ENCODE assay signal across 8 cellular contexts in genomic region chr1:6889875-6890480, GRCh38.
DNase-seq lines count a peak whose midpoint lies in the region; ATAC-seq, FAIRE-seq and TF ChIP-seq lines count a peak whose summit lies in the region.

No MANE protein-coding gene starts in this region.

- TF ChIP-seq RAD21 in A549 (conservative IDR thresholded peaks at IDR 0.05 in 1 of 2, IDR thresholded peaks at IDR 0.05 in 1 of 2), result peak; percentile 60 to 62

- DNase-seq in A549 (ENCODE audit: low read depth in 1 of 2, low spot score in 1 of 2) (peak; percentile 14 to 51), GM12865 (ENCODE audit: low read depth) (peak; percentile 65), NCI-H2171 treated with DMSO at 0.1 percent for 48 hours (lab: John Stamatoyannopoulos, UW) (peak; percentile 12), fibroblast of gingiva (ENCODE audit: low read depth) (peak; percentile 63), urothelium cell line (ENCODE audit: low spot score) (peak; percentile 41)
- DNase-seq in activated CD4-positive, alpha-beta T cell treated with anti-CD3 and anti-CD28 coated beads for 48 hours, result peak; percentile 53

- H3K27ac ChIP-seq in A549, result no peak overlapping the region

- peaks cover 10% of the 10 kb centered on the region for H3K4me1 Mint-ChIP-seq in nephron

- H3K9me3 Mint-ChIP-seq in nephron, result no peaks in the 10 kb centered on the region

- ATAC-seq in A549, result peak; percentile 90 to 92; a peak in 5 of 6 replicates
- no peak for ATAC-seq in GM21390 (IDR thresholded peaks at IDR 0.05; ENCODE audit: unreplicated experiment)

- H3K4me3 Mint-ChIP-seq in nephron, result no peak overlapping the region

- H3K4me3 ChIP-seq in A549 (no peak overlapping the region), GM12865 (ENCODE audit: low read depth, low read length) (no peak overlapping the region)

- POLR2A ChIA-PET in A549 (lab: Yijun Ruan, JAX), result no interaction called here

- H3K27ac Mint-ChIP-seq in nephron, result peak overlapping the region in 1 of 3 experiments; percentile 23

- H3K4me2 ChIP-seq in A549, result no peak overlapping the region

- H3K4me1 ChIP-seq in A549, result peaks cover 10% of the 10 kb centered on the region

- no peak for TF ChIP-seq EP300 in A549 (IDR thresholded peaks at IDR 0.05)

- no peaks in the 10 kb centered on the region for H3K36me3 Mint-ChIP-seq in nephron (ENCODE audit: low read depth)

- CTCF ChIA-PET in A549 (lab: Yijun Ruan, JAX), result interaction anchor here (0.6 to 2.1 kb wide), 28 partner anchors 9 to 778 kb away, joined by 3 to 11 read pairs (median 4); no protein-coding TSS in a partner anchor

- H3K9me3 ChIP-seq in A549, result no peaks in the 10 kb centered on the region

- 16% methylated on average over 3 of the region's 3 CpGs for WGBS in A549 (ENCODE audit: missing lambda C conversion rate)

- TF ChIP-seq POLR2A in A549 (IDR thresholded peaks at IDR 0.05; ENCODE audit: low read length), result no peak

- TF ChIP-seq CTCF in A549 (IDR thresholded peaks at IDR 0.05), result peak; percentile 72
- TF ChIP-seq CTCF in GM12865 (IDR thresholded peaks at IDR 0.05; ENCODE audit: insufficient read depth, low read depth, low read length, missing control alignments), result peak; percentile 74
- peak; percentile 72 to 82 (median 80) for TF ChIP-seq CTCF in nephron (IDR thresholded peaks at IDR 0.05; ENCODE audit: unreplicated experiment in 3 of 3)

- no peak for FAIRE-seq in A549 (lab: Jason Lieb, UNC)
- no peak for FAIRE-seq in urothelium cell line (lab: Jason Lieb, UNC)

- H3K27me3 Mint-ChIP-seq in nephron (ENCODE audit: low read depth), result no peaks in the 10 kb centered on the region

TF ChIP-seq in A549, 52 proteins besides CTCF, POLR2A, EP300 and RAD21:
- TF ChIP-seq SMC3 (IDR thresholded peaks at IDR 0.05), result peak; percentile 78
- no peak for TF ChIP-seq ZSCAN20 (CRISPR knock-in tag; IDR thresholded peaks at IDR 0.05)

Comparison
In these comparisons a context has a peak if more than half of its experiments do, and no peak if none do; other contexts are left out.
1. DNase-seq: peak in every context shown above with its lines; median percentile 65 in GM12865; 63 in fibroblast of gingiva; 53 in activated CD4-positive, alpha-beta T cell treated with anti-CD3 and anti-CD28 coated beads for 48 hours; 41 in urothelium cell line; 32 in A549; 12 in NCI-H2171 treated with DMSO at 0.1 percent for 48 hours.